Comparison of ENCODE assay signal across 32 cellular contexts in the genomic region with DNA sequence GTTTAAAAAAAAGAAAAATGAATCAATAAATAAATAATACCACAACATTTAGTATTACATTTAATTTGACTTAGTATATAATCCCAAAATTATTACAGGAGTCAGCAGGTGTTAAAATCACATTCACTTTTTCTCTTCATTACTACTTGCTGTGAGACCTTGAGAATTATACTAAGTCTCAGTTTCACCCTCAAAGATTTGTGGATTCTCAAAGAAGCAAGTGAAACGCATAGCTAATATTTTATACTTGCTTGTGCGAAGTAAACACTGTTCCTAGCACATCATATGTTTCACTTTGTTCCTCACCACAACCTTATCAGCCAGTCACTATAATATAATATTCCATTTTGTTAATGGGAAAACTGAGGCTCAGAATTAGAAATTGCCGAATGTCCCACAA. TPM values are rescaled to one million over a fixed set of nuclear protein-coding genes. Genes with fewer than 3 reads are reported as not detected.
A peak's percentile ranks its signal among the peaks of the same experiment; 100 is the strongest.
DNase-seq lines count a peak whose midpoint lies in the region; ATAC-seq and TF ChIP-seq lines count a peak whose summit lies in the region.
"Had no signal": no experiment of that assay in that cellular context is flagged by ENCODE, and none has a peak within 500 bp of the region (broad histone marks: within the 10 kb centered on the region; RNA-seq: fewer than 3 reads in every experiment).

No MANE protein-coding gene starts in this region.

- no peak overlapping the region for H3K4me3 Mint-ChIP-seq in natural killer cell
- H3K4me3 Mint-ChIP-seq: activated CD4-positive, alpha-beta T cell treated with anti-CD3 and anti-CD28 coated beads for 36 hours; activated CD8-positive, alpha-beta T cell treated with anti-CD3 and anti-CD28 coated beads for 36 hours; activated T-helper 17 cell treated with anti-CD3 and anti-CD28 coated beads, Interleukin-2, amount 50 U/mL, for 72 hours; endodermal cell; stimulated activated naive B cell treated with anti-CD40 and anti-IgM and Interleukin-4, amounts not matched to agents 10 μg/mL and 1 μg/mL and 100 μg/mL, for 72 hours had no signal

- TF ChIP-seq POLR2A in GM18505 (IDR thresholded peaks at IDR 0.05; ENCODE audit: borderline replicate concordance, extremely low read depth, insufficient read depth, insufficient read length) = no peak

- ATAC-seq in GM19324 (IDR thresholded peaks at IDR 0.05; ENCODE audit: low FRiP score, unreplicated experiment) (peak; percentile 66), HG02678 (IDR thresholded peaks at IDR 0.05; ENCODE audit: unreplicated experiment) (peak; percentile 67), HG03432 (IDR thresholded peaks at IDR 0.05; ENCODE audit: unreplicated experiment) (peak; percentile 42), natural killer cell (no peak), GM18505 (IDR thresholded peaks at IDR 0.05; ENCODE audit: unreplicated experiment) (no peak)
- ATAC-seq: activated CD4-positive, alpha-beta T cell treated with anti-CD3 and anti-CD28 coated beads for 36 hours; activated CD8-positive, alpha-beta T cell treated with anti-CD3 and anti-CD28 coated beads for 36 hours; activated naive CD4-positive, alpha-beta T cell treated with anti-CD3 and anti-CD28 coated beads, Interleukin-2, amount 50 U/mL, for 72 hours; activated T-helper 17 cell treated with anti-CD3 and anti-CD28 coated beads, Interleukin-2, amount 50 U/mL, for 72 hours; heart left ventricle; HepG2; stimulated activated naive B cell treated with anti-CD40 and anti-IgM and Interleukin-4, amounts not matched to agents 10 μg/mL and 1 μg/mL and 100 μg/mL, for 72 hours had no signal

- no peak for TF ChIP-seq CTCF in natural killer cell (IDR thresholded peaks at IDR 0.05)

- no peaks in the 10 kb centered on the region for H3K4me1 Mint-ChIP-seq in natural killer cell
- H3K4me1 Mint-ChIP-seq: activated CD4-positive, alpha-beta T cell treated with anti-CD3 and anti-CD28 coated beads for 36 hours; activated T-helper 17 cell treated with anti-CD3 and anti-CD28 coated beads, Interleukin-2, amount 50 U/mL, for 72 hours had no signal

- H3K27ac Mint-ChIP-seq in natural killer cell = no peak overlapping the region
- H3K27ac Mint-ChIP-seq: activated CD4-positive, alpha-beta T cell treated with anti-CD3 and anti-CD28 coated beads for 36 hours; activated CD8-positive, alpha-beta T cell treated with anti-CD3 and anti-CD28 coated beads for 36 hours; activated naive CD4-positive, alpha-beta T cell treated with anti-CD3 and anti-CD28 coated beads, Interleukin-2, amount 50 U/mL, for 72 hours; activated T-helper 17 cell treated with anti-CD3 and anti-CD28 coated beads, Interleukin-2, amount 50 U/mL, for 72 hours; endodermal cell; stimulated activated naive B cell treated with anti-CD40 and anti-IgM and Interleukin-4, amounts not matched to agents 10 μg/mL and 1 μg/mL and 100 μg/mL, for 72 hours had no signal

- no peaks in the 10 kb centered on the region for H3K9me3 Mint-ChIP-seq in natural killer cell
- H3K9me3 Mint-ChIP-seq: activated CD8-positive, alpha-beta T cell treated with anti-CD3 and anti-CD28 coated beads for 36 hours; activated naive CD4-positive, alpha-beta T cell treated with anti-CD3 and anti-CD28 coated beads, Interleukin-2, amount 50 U/mL, for 72 hours; activated T-helper 17 cell treated with anti-CD3 and anti-CD28 coated beads, Interleukin-2, amount 50 U/mL, for 72 hours; endodermal cell; stimulated activated naive B cell treated with anti-CD40 and anti-IgM and Interleukin-4, amounts not matched to agents 10 μg/mL and 1 μg/mL and 100 μg/mL, for 72 hours had no signal

- H3K27me3 Mint-ChIP-seq in natural killer cell (ENCODE audit: low read depth in 2 of 2) = peaks cover 12 to 22% of the 10 kb centered on the region in 2 donors

- H3K36me3 Mint-ChIP-seq in natural killer cell = no peaks in the 10 kb centered on the region
- H3K36me3 Mint-ChIP-seq: activated naive CD4-positive, alpha-beta T cell treated with anti-CD3 and anti-CD28 coated beads, Interleukin-2, amount 50 U/mL, for 72 hours; stimulated activated naive B cell treated with anti-CD40 and anti-IgM and Interleukin-4, amounts not matched to agents 10 μg/mL and 1 μg/mL and 100 μg/mL, for 72 hours had no signal

- DNase-seq in natural killer cell = no peak
- DNase-seq in activated gamma-delta T cell (lab: John Stamatoyannopoulos, UW) = no peak
- DNase-seq in globus pallidus (ENCODE audit: low spot score) = no peak
- DNase-seq: activated CD4-positive, alpha-beta T cell treated with anti-CD3 and anti-CD28 coated beads for 36 hours; activated CD8-positive, alpha-beta memory T cell treated with anti-CD3 and anti-CD28 coated beads, Interleukin-2, amount 50 U/mL, for 48 hours; activated CD8-positive, alpha-beta T cell treated with anti-CD3 and anti-CD28 coated beads for 36 hours; amygdala; brain microvascular endothelial cell; cerebellar nuclear complex; dermis blood vessel endothelial cell; endodermal cell; heart left ventricle; islet precursor cell; MV-4-11; NCI-H1436 treated with DMSO at 0.1 percent for 48 hours; NCI-H345; NCI-H774; SJCRH30; stimulated activated naive B cell treated with anti-CD40 and anti-IgM and Interleukin-4, amounts not matched to agents 10 μg/mL and 1 μg/mL and 100 μg/mL, for 72 hours; SW 1271; T1000; trophoblast cell had no signal

- intact Hi-C loops in natural killer cell (cut with micrococcal nuclease) = loop anchor here (5.0 to 10.0 kb wide), 2 partner anchors 215 to 272 kb away; no protein-coding TSS in a partner anchor

RNA-seq across cellular contexts. Expression of a gene that starts 4.0 kb away (rescaled TPM):
- total RNA-seq in natural killer cell = not detected
- total RNA-seq: activated CD4-positive, alpha-beta T cell treated with anti-CD3 and anti-CD28 coated beads for 36 hours; activated CD8-positive, alpha-beta T cell treated with anti-CD3 and anti-CD28 coated beads for 36 hours; activated naive CD4-positive, alpha-beta T cell treated with anti-CD3 and anti-CD28 coated beads, Interleukin-2, amount 50 U/mL, for 72 hours; activated T-helper 17 cell treated with anti-CD3 and anti-CD28 coated beads, Interleukin-2, amount 50 U/mL, for 72 hours; dermis blood vessel endothelial cell; HepG2; LHCN-M2; liver; myocyte; SJCRH30 had no signal

RNA-seq across cellular contexts. Expression of a gene that starts 48.8 kb away (rescaled TPM):
- total RNA-seq in natural killer cell = not detected
- total RNA-seq: activated CD4-positive, alpha-beta T cell treated with anti-CD3 and anti-CD28 coated beads for 36 hours; activated CD8-positive, alpha-beta T cell treated with anti-CD3 and anti-CD28 coated beads for 36 hours; activated naive CD4-positive, alpha-beta T cell treated with anti-CD3 and anti-CD28 coated beads, Interleukin-2, amount 50 U/mL, for 72 hours; activated T-helper 17 cell treated with anti-CD3 and anti-CD28 coated beads, Interleukin-2, amount 50 U/mL, for 72 hours; endodermal cell; HepG2; liver; SJCRH30 had no signal

Comparison
In these comparisons a context has a peak if more than half of its experiments do, and no peak if none do; other contexts are left out.
1. ATAC-seq: peak in GM19324 (single experiment), HG02678 (single experiment) and HG03432 (single experiment); none in natural killer cell (0 of 3) and GM18505 (single experiment).